ENCODE assay signal across 8 cellular contexts in the genomic region with DNA sequence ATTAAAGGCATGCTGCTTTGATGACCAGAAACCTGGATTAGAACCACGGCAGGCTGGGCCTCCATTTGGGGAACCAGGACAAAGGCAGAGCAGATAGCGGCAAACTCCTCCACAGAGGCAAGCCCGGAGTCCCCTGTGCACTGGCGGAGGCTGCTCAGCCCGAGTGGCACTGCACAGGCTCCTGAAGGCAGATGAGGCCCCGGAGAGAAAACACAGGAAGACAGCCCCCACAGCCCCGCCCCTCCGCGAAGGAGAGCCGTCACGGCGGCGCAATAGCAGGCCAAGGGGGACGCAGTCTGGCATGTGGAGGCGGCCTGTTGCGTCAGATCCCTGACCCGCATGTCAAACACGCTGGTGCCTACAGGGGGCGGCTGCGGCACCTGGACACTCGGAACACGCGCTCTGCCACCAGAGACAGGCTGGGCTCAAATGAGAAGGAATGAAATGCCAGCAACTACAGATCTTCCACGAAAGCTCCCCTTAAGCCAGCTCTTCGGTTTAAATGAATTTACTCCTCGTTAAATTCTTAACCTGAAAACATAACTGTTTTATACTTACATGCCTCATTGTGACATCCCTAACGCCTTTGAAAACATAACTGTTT.
DNase-seq lines count a peak whose midpoint lies in the region; ATAC-seq and TF ChIP-seq lines count a peak whose summit lies in the region.

No MANE protein-coding gene starts in this region.

- no peak for TF ChIP-seq POLR2A in vagina (IDR thresholded peaks at IDR 0.05)

- H3K4me1 ChIP-seq in HEK293 (ENCODE audit: control insufficient read depth, insufficient read depth, low read length) (no peaks in the 10 kb centered on the region), vagina (peaks cover 34% of the 10 kb centered on the region)

- no peaks in the 10 kb centered on the region for H3K9me3 ChIP-seq in HEK293 (ENCODE audit: control insufficient read depth, insufficient read depth, low read depth, low read length)
- H3K9me3 ChIP-seq in vagina = no peaks in the 10 kb centered on the region

- ATAC-seq in left cardiac atrium = peak; percentile 85
- ATAC-seq in GM19397 (IDR thresholded peaks at IDR 0.05; ENCODE audit: unreplicated experiment) = no peak

- H3K27ac ChIP-seq in HEK293 (ENCODE audit: extremely low read depth, low read depth, low read length) (no peak overlapping the region), vagina (peak overlapping the region; percentile 74)

- DNase-seq in AG10803 (ENCODE audit: low read depth) = peak; percentile 91
- DNase-seq in T-helper 2 cell = peak in 4 of 5 experiments; percentile 32 to 82 (median 45)
- DNase-seq in amygdala (lab: John Stamatoyannopoulos, UW) = peak in 36 of 56 donors; percentile 13 to 80 (median 46)
- peak; percentile 90 for DNase-seq in left cardiac atrium
- peak; percentile 62 for DNase-seq in putamen (ENCODE audit: low spot score)
- DNase-seq in vagina (ENCODE audit: extremely low spot score in 2 of 2) = peak in 1 of 2 donors; percentile 97

- H3K4me3 ChIP-seq in AG10803 (ENCODE audit: low read length) (peak overlapping the region; percentile 8; the same call in 1 of the 2 replicates), HEK293 (ENCODE audit: low read depth, low read length) (no peak overlapping the region), vagina (peak overlapping the region; percentile 16 to 26)

- TF ChIP-seq CTCF in AG10803 (conservative IDR thresholded peaks at IDR 0.05; ENCODE audit: low read length) = peak; percentile 70
- no peak for TF ChIP-seq CTCF in HEK293 (tag by site-specific recombination; IDR thresholded peaks at IDR 0.05)
- TF ChIP-seq CTCF in vagina (IDR thresholded peaks at IDR 0.05) = peak in 2 of 3 experiments; percentile 19 to 74

- H3K36me3 ChIP-seq in HEK293 (ENCODE audit: control insufficient read depth in 2 of 2, insufficient read depth in 1 of 2, low read length in 2 of 2) (no peaks in the 10 kb centered on the region), vagina (no peaks in the 10 kb centered on the region)

- POLR2A ChIA-PET in HEK293 (lab: Yijun Ruan, JAX) = no interaction called here

- CTCF ChIA-PET in HEK293 (lab: Yijun Ruan, JAX) = interaction anchor here (0.6 to 0.7 kb wide), 3 partner anchors 20 to 835 kb away, joined by 3 to 4 read pairs (median 3); no protein-coding TSS in a partner anchor

- H3K27me3 ChIP-seq in vagina = no peaks in the 10 kb centered on the region

- intact Hi-C loops in left cardiac atrium (cut with DNase I) (loop anchor here in 1 of 2 donors (5.0 to 10.0 kb wide), 2 partner anchors 103 to 439 kb away; no protein-coding TSS in a partner anchor), vagina (cut with DNase I) (no loop called here)

TF ChIP-seq in HEK293, 187 proteins besides CTCF, POLR2A, EP300 and RAD21:
- TF ChIP-seq ZSCAN23 (tag by site-specific recombination; IDR thresholded peaks at IDR 0.05) = no peak
- peak; percentile 65; the same call in 1 of the 2 replicates for TF ChIP-seq ZNF600 (tag by site-specific recombination; IDR thresholded peaks at IDR 0.05)
